ENCODE assay signal across 4 cellular contexts in the genomic region with DNA sequence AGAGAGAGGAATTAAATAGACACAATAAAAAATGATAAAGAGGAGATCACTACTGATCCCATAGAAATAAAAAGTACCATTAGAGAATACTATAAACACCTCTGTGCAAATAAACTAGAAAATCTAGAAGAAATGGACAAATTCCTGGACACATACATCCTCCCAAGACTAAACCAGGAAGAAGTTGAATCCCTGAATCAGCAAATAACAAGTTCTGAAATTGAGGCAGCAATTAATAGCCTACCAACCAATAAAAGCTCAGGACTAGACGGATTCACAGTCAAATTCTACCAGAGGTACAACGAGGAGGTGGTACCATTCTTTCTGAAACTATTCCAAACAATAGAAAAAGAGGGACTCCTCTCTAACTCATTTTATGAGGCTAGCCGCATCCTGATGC.
TF ChIP-seq lines count a peak whose summit lies in the region.

No MANE protein-coding gene starts in this region.

TF ChIP-seq in A549, 52 proteins besides CTCF, POLR2A, EP300 and RAD21:
- peak; percentile 72 for TF ChIP-seq MAFK (IDR thresholded peaks at IDR 0.05; ENCODE audit: partially characterized antibody)

TF ChIP-seq in IMR-90, 13 proteins besides CTCF, POLR2A, EP300 and RAD21:
- TF ChIP-seq MAFK (IDR thresholded peaks at IDR 0.05; ENCODE audit: low read depth, low read length), result peak; percentile 55; the same call in 1 of the 2 replicates

TF ChIP-seq in K562, 482 proteins besides CTCF, POLR2A, EP300 and RAD21:
- 0 out of 2 replicates have a peak, but pooled peaks have one; percentile 6 for TF ChIP-seq C11orf30 (IDR thresholded peaks at IDR 0.05; ENCODE audit: low read depth)
- peak; percentile 45; the same call in 1 of the 2 replicates for TF ChIP-seq ZNF316 (IDR thresholded peaks at IDR 0.05)

TF ChIP-seq in HepG2, 621 proteins besides CTCF, POLR2A, EP300 and RAD21:
- TF ChIP-seq MAFF (IDR thresholded peaks at IDR 0.05; ENCODE audit: low read depth, low read length) (peak; percentile 64), MAFK (conservative IDR thresholded peaks at IDR 0.05 in 1 of 2, IDR thresholded peaks at IDR 0.05 in 1 of 2; ENCODE audit: low read length in 2 of 2) (peak; percentile 59 to 76; a peak in 3 of 4 replicates)
